In genomic region chr6:157983439-157984119, GRCh38 we compare ENCODE assay signal across 9 cellular contexts. TPM values are rescaled to one million over a fixed set of nuclear protein-coding genes. Genes with fewer than 3 reads are reported as not detected.
DNase-seq lines count a peak whose midpoint lies in the region; ATAC-seq and TF ChIP-seq lines count a peak whose summit lies in the region.
"Had no signal": no experiment of that assay in that cellular context is flagged by ENCODE, and none has a peak within 500 bp of the region (broad histone marks: within the 10 kb centered on the region; RNA-seq: fewer than 3 reads in every experiment).

No MANE protein-coding gene starts in this region.

- H2AFZ ChIP-seq in KMS-11 (ENCODE audit: low read depth), result no peak overlapping the region

- no peaks in the 10 kb centered on the region for H3K36me3 Mint-ChIP-seq in CD4-positive, CD25-positive, alpha-beta regulatory T cell
- H3K36me3 Mint-ChIP-seq in naive thymus-derived CD4-positive, alpha-beta T cell, result peaks cover 0 to 3% (median 0%) of the 10 kb centered on the region in 5 donors

- 84 to 87% methylated on average over 9 of the region's 9 CpGs for WGBS in tibial nerve, 2 donors

- H3K27me3 ChIP-seq in CD4-positive, CD25-positive, alpha-beta regulatory T cell (ENCODE audit: control insufficient read depth, insufficient read depth, low read length), result no peaks in the 10 kb centered on the region
- H3K27me3 ChIP-seq in KMS-11 (ENCODE audit: insufficient read depth, low read depth), result no peaks in the 10 kb centered on the region
- no peaks in the 10 kb centered on the region for H3K27me3 ChIP-seq in brain microvascular endothelial cell (replicated peaks)
- no peaks in the 10 kb centered on the region for H3K27me3 ChIP-seq in naive thymus-derived CD4-positive, alpha-beta T cell (ENCODE audit: control insufficient read depth in 2 of 2, insufficient read depth in 2 of 2, low read length in 2 of 2)
- peaks cover 0 to 8% of the 10 kb centered on the region in 2 donors for H3K27me3 ChIP-seq in tibial nerve

- ATAC-seq in CD4-positive, CD25-positive, alpha-beta regulatory T cell (ENCODE audit: low read depth in 2 of 2), result no peak
- no peak for ATAC-seq in naive thymus-derived CD4-positive, alpha-beta T cell
- ATAC-seq in GM18907 (IDR thresholded peaks at IDR 0.05; ENCODE audit: unreplicated experiment) (no peak), left lobe of liver (no peak)

- H3K9me3 Mint-ChIP-seq in CD4-positive, CD25-positive, alpha-beta regulatory T cell, result no peaks in the 10 kb centered on the region
- no peaks in the 10 kb centered on the region for H3K9me3 Mint-ChIP-seq in naive thymus-derived CD4-positive, alpha-beta T cell

- no peaks in the 10 kb centered on the region for H3K9me3 ChIP-seq in CD4-positive, CD25-positive, alpha-beta regulatory T cell (ENCODE audit: control insufficient read depth in 2 of 2, low read length in 2 of 2)
- no peaks in the 10 kb centered on the region for H3K9me3 ChIP-seq in naive thymus-derived CD4-positive, alpha-beta T cell (ENCODE audit: control insufficient read depth in 2 of 3, low read length in 3 of 3)
- no peaks in the 10 kb centered on the region for H3K9me3 ChIP-seq in tibial nerve

- intact Hi-C loops in naive thymus-derived CD4-positive, alpha-beta T cell (cut with micrococcal nuclease), result loop anchor here (1.0 to 10.0 kb wide), 7 partner anchors 36 to 1206 kb away; partner anchors contain the start of genes ARID1B (in 1 of the 2), SNX9 (in 1 of the 2) and SYTL3 (in 1 of the 2)

- peaks cover 43% of the 10 kb centered on the region for H3K4me1 ChIP-seq in CD4-positive, CD25-positive, alpha-beta regulatory T cell (ENCODE audit: control insufficient read depth, insufficient read depth, low read length, poor library complexity, severe bottlenecking)
- peaks cover 22% of the 10 kb centered on the region for H3K4me1 ChIP-seq in KMS-11 (ENCODE audit: low read depth, poor library complexity, severe bottlenecking)
- H3K4me1 ChIP-seq in naive thymus-derived CD4-positive, alpha-beta T cell (ENCODE audit: control insufficient read depth in 2 of 2, insufficient read depth in 2 of 2, low read length in 2 of 2), result peaks cover 27 to 45% of the 10 kb centered on the region in 2 donors
- H3K4me1 ChIP-seq in tibial nerve, result peaks cover 0 to 18% (median 0%) of the 10 kb centered on the region in 4 donors

- peak overlapping the region; percentile 72; the same call in 1 of the 2 replicates for H3K4me2 ChIP-seq in KMS-11

- in situ Hi-C loops in brain microvascular endothelial cell (cut with HindIII; ENCODE audit: low pct_ligation_motif_present, low sequenced_read_pairs), result no loop called here

- H3K79me2 ChIP-seq in KMS-11 (ENCODE audit: insufficient read depth, low read depth), result peaks cover 19% of the 10 kb centered on the region; the same call in 1 of the 2 replicates

- POLR2A ChIA-PET in naive thymus-derived CD4-positive, alpha-beta T cell (lab: Charles Lee), result interaction anchor here (0.7 to 4.1 kb wide), 12 partner anchors 8 to 89 kb away, joined by 3 to 20 read pairs (median 4); no protein-coding TSS in a partner anchor

- no peak overlapping the region for H3K27ac ChIP-seq in CD4-positive, CD25-positive, alpha-beta regulatory T cell (ENCODE audit: insufficient read depth, low read length, poor library complexity, severe bottlenecking)
- H3K27ac ChIP-seq in KMS-11 (no peak overlapping the region), brain microvascular endothelial cell (peak overlapping the region; percentile 35), tibial nerve (no peak overlapping the region)
- H3K27ac ChIP-seq in naive thymus-derived CD4-positive, alpha-beta T cell (ENCODE audit: low read depth, low read length), result peak overlapping the region; percentile 83

- H3K4me3 ChIP-seq in CD4-positive, CD25-positive, alpha-beta regulatory T cell (ENCODE audit: low read depth, low read length), result peak overlapping the region; percentile 92
- H3K4me3 ChIP-seq in KMS-11 (IDR thresholded peaks at IDR 0.05; ENCODE audit: insufficient read depth, low read depth, low read length), result no peak overlapping the region
- peak overlapping the region; percentile 60 for H3K4me3 ChIP-seq in brain microvascular endothelial cell (ENCODE audit: low read depth, low read length)
- peak overlapping the region; percentile 81 for H3K4me3 ChIP-seq in naive thymus-derived CD4-positive, alpha-beta T cell (ENCODE audit: low read length)
- H3K4me3 ChIP-seq in tibial nerve, result no peak overlapping the region

- no peak for TF ChIP-seq EP300 in tibial nerve (IDR thresholded peaks at IDR 0.05)

- CTCF ChIA-PET in naive thymus-derived CD4-positive, alpha-beta T cell (lab: Charles Lee), result interaction anchor here (0.7 to 3.2 kb wide), 7 partner anchors 11 to 1079 kb away, joined by 3 to 19 read pairs (median 4); no protein-coding TSS in a partner anchor

- peak in 1 of 3 donors; percentile 24 for DNase-seq in CD4-positive, CD25-positive, alpha-beta regulatory T cell
- no peak for DNase-seq in brain microvascular endothelial cell
- DNase-seq in naive thymus-derived CD4-positive, alpha-beta T cell, result peak in 4 of 9 donors; percentile 39 to 59 (median 45)
- DNase-seq in tibial nerve (ENCODE audit: low spot score in 2 of 2), result no peak
- DNase-seq in NCI-H2196 treated with DMSO at 0.1 percent for 48 hours (lab: John Stamatoyannopoulos, UW; ENCODE audit: unreplicated experiment), result no peak
- no peak for DNase-seq in left lobe of liver (ENCODE audit: low spot score)
- DNase-seq: NCI-H2107 had no signal

- H3K27ac Mint-ChIP-seq in CD4-positive, CD25-positive, alpha-beta regulatory T cell, result peak overlapping the region in 2 of 3 donors; percentile 62 to 78
- peak overlapping the region; percentile 78 to 95 (median 88) for H3K27ac Mint-ChIP-seq in naive thymus-derived CD4-positive, alpha-beta T cell

- peaks cover 10 to 51% (median 25%) of the 10 kb centered on the region in 4 donors for H3K4me1 Mint-ChIP-seq in CD4-positive, CD25-positive, alpha-beta regulatory T cell
- H3K4me1 Mint-ChIP-seq in naive thymus-derived CD4-positive, alpha-beta T cell, result peaks cover 26 to 78% (median 61%) of the 10 kb centered on the region in 7 donors

- no peaks in the 10 kb centered on the region for H3K36me3 ChIP-seq in CD4-positive, CD25-positive, alpha-beta regulatory T cell (ENCODE audit: control insufficient read depth, insufficient read depth, low read length)
- H3K36me3 ChIP-seq in KMS-11 (ENCODE audit: insufficient read depth), result no peaks in the 10 kb centered on the region
- H3K36me3 ChIP-seq in brain microvascular endothelial cell (replicated peaks), result peaks cover 3% of the 10 kb centered on the region
- peaks cover 0 to 7% (median 0%) of the 10 kb centered on the region in 3 experiments for H3K36me3 ChIP-seq in naive thymus-derived CD4-positive, alpha-beta T cell (ENCODE audit: control insufficient read depth in 2 of 3, insufficient read depth in 3 of 3, low read length in 3 of 3)
- H3K36me3 ChIP-seq in tibial nerve, result no peaks in the 10 kb centered on the region

- no peak overlapping the region for H3K9ac ChIP-seq in KMS-11

- no peak for TF ChIP-seq POLR2A in tibial nerve (IDR thresholded peaks at IDR 0.05)

- no peaks in the 10 kb centered on the region for H3K27me3 Mint-ChIP-seq in CD4-positive, CD25-positive, alpha-beta regulatory T cell
- no peaks in the 10 kb centered on the region for H3K27me3 Mint-ChIP-seq in naive thymus-derived CD4-positive, alpha-beta T cell

- peak overlapping the region; percentile 92 to 99 (median 95) for H3K4me3 Mint-ChIP-seq in CD4-positive, CD25-positive, alpha-beta regulatory T cell
- H3K4me3 Mint-ChIP-seq in naive thymus-derived CD4-positive, alpha-beta T cell, result peak overlapping the region; percentile 75 to 94 (median 84)

- TF ChIP-seq CTCF in KMS-11 (conservative IDR thresholded peaks at IDR 0.05; ENCODE audit: low read depth, low read length) (no peak), brain microvascular endothelial cell (IDR thresholded peaks at IDR 0.05; ENCODE audit: low read depth, low read length, missing control alignments) (no peak), tibial nerve (IDR thresholded peaks at IDR 0.05) (no peak)

- no peaks in the 10 kb centered on the region for H4K20me1 ChIP-seq in KMS-11 (ENCODE audit: insufficient read depth)

RNA-seq across cellular contexts. Expression of gene SYNJ2, which starts 1.9 kb away (rescaled TPM):
- 46.3 TPM for total RNA-seq in CD4-positive, CD25-positive, alpha-beta regulatory T cell
- 10 to 100 TPM in 2 of 4 donors, 1 to 10 TPM in 2; 6.4 to 12.4 (median 8.6) TPM for polyA plus RNA-seq in CD4-positive, CD25-positive, alpha-beta regulatory T cell
- 10 to 100 TPM; 22.4 to 36.6 (median 22.5) TPM for total RNA-seq in naive thymus-derived CD4-positive, alpha-beta T cell
- polyA plus RNA-seq in naive thymus-derived CD4-positive, alpha-beta T cell, result 10 to 100 TPM; 12.0 to 18.0 TPM
- total RNA-seq in tibial nerve (10 to 100 TPM in 1 of 4 donors, 1 to 10 TPM in 3; 4.4 to 10.5 (median 5.6) TPM), left lobe of liver (5.5 TPM)

Comparison
In these comparisons a context has a peak if more than half of its experiments do, and no peak if none do; other contexts are left out.
1. H3K27ac ChIP-seq: peak in brain microvascular endothelial cell (single experiment) and naive thymus-derived CD4-positive, alpha-beta T cell (single experiment); none in CD4-positive, CD25-positive, alpha-beta regulatory T cell (single experiment), KMS-11 (single experiment) and tibial nerve (0 of 4).
2. H3K4me3 ChIP-seq: peak in CD4-positive, CD25-positive, alpha-beta regulatory T cell (single experiment), brain microvascular endothelial cell (single experiment) and naive thymus-derived CD4-positive, alpha-beta T cell (single experiment); none in KMS-11 (single experiment) and tibial nerve (0 of 4).